8 cellular contexts compared by ENCODE assay signal in the genomic region with DNA sequence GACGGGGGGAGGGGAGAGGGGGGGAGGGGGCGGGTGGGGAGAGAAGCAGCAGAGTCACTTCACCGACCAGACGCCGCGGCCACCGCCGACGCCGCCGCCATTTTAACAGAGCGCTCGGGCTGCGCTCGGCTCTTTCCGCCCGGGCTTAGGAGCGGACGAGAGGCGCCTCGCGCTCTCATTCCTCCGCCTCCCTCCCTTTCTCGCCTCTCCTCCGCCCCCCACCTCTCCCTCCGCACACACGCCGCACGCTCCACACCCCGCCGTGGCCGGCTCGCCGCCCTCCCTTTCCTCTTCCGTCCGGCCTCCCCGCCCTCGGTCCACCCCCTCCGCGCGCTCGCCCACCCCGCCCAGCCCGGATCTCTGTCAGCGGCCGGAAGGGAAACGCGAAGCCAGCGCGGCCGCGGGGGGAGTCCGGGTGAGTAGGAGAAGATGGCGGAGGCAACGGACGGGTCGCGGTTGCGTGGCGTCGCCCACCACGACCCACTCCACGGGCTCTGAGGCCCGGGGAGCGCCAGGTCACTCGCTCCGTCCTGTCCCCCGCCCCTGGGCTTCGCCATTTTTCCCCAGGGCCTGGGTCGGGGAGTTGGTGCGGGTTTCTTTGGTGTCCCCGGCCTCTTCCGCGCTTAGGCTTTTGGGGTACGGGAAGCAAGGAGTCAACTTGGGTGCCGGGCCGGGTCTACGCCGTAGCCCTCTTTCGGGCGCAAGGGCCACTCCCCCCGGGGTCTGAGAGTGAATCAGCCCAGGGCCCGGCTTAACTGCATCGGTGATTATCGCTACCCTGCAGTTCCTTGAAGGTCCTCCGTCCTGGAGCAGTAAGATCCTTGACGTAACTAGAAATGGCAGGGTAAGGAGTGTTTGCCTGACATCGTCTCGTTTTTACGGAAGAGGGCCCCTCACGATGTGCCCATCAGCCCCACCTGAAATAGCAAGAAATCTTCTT. TPM values are rescaled to one million over a fixed set of nuclear protein-coding genes. Genes with fewer than 3 reads are reported as not detected.
DNase-seq lines count a peak whose midpoint lies in the region; ATAC-seq and TF ChIP-seq lines count a peak whose summit lies in the region.

USP34 (minus strand) TSS at position 123 of the 940 bp plus-strand sequence. CDS start 395 bp downstream, outside the sequence.

- 0 out of 2 replicates have a peak, but pooled peaks have one; percentile 6 for TF ChIP-seq CTCF in GM12874 (IDR thresholded peaks at IDR 0.05; ENCODE audit: insufficient read depth, low read depth, low read length)
- TF ChIP-seq CTCF in heart right ventricle (IDR thresholded peaks at IDR 0.05) = no peak
- peak; percentile 30 for TF ChIP-seq CTCF in type B pancreatic cell (conservative IDR thresholded peaks at IDR 0.05)

- DNase-seq in NCI-H146 treated with DMSO at 0.1 percent for 48 hours (lab: John Stamatoyannopoulos, UW; ENCODE audit: unreplicated experiment) = peak; percentile 89
- DNase-seq in amniotic epithelial cell (ENCODE audit: low read depth) = peak; percentile 95
- DNase-seq in heart right ventricle = peak; percentile 96
- peak; percentile 84 to 98 (median 92) for DNase-seq in posterior cingulate gyrus
- DNase-seq in type B pancreatic cell (ENCODE audit: extremely low spot score, unreplicated experiment) = peak; percentile 92

- intact Hi-C loops in T-helper 1 cell treated with Interleukin-12 subunit alpha and Interleukin-12 subunit beta and Interleukin-4 antibody, amounts not matched to agents 30 ng/mL and 1 ng/mL, for 36 hours (cut with micrococcal nuclease) = loop anchor here (1.0 to 2.0 kb wide), 16 partner anchors 45 to 1234 kb away; partner anchors contain the start of genes CCT4, EHBP1, FAM161A and PAPOLG
- intact Hi-C loops in heart right ventricle (cut with DNase I) (loop anchor here in 8 of 10 donors (5.0 to 10.0 kb wide), 7 partner anchors 44 to 296 kb away; partner anchors contain the start of gene XPO1 (in 5 of the 8)), posterior cingulate gyrus (cut with DNase I) (loop anchor here (1.0 to 10.0 kb wide), 3 partner anchors 67 to 296 kb away; partner anchors contain the start of gene XPO1)

- H3K4me3 ChIP-seq in heart right ventricle = peak within 1 kb of the TSS; percentile 80 to 99 (median 92)

- peak within 1 kb of the TSS; percentile 100 for H3K4me3 Mint-ChIP-seq in type B pancreatic cell

- peaks cover 0 to 31% (median 2%) of the 10 kb centered on the region in 9 donors for H3K36me3 ChIP-seq in heart right ventricle

- H3K9me3 Mint-ChIP-seq in type B pancreatic cell = no peaks in the 10 kb centered on the region

- peaks cover 7% of the 10 kb centered on the region for H3K36me3 Mint-ChIP-seq in type B pancreatic cell

- H3K4me1 Mint-ChIP-seq in type B pancreatic cell (ENCODE audit: unreplicated experiment) = peaks cover 15% of the 10 kb centered on the region

- ATAC-seq in HG02840 (IDR thresholded peaks at IDR 0.05; ENCODE audit: low FRiP score, unreplicated experiment) = peak; percentile 72
- peak; percentile 97 to 98 (median 97) for ATAC-seq in heart right ventricle

- WGBS in heart right ventricle, 2 donors = 0 to 1% methylated on average over 79 to 86 of the region's 91 CpGs

- H3K27me3 ChIP-seq in heart right ventricle = no peaks in the 10 kb centered on the region

- no peaks in the 10 kb centered on the region for H3K9me3 ChIP-seq in heart right ventricle

- H3K27ac ChIP-seq in heart right ventricle = peak within 1 kb of the TSS; percentile 96 to 100 (median 99)

- H3K4me1 ChIP-seq in heart right ventricle = peaks cover 0 to 45% (median 26%) of the 10 kb centered on the region in 9 donors

- H3K27me3 Mint-ChIP-seq in type B pancreatic cell = no peaks in the 10 kb centered on the region

- peak within 1 kb of the TSS; percentile 99 for H3K27ac Mint-ChIP-seq in type B pancreatic cell

RNA-seq across cellular contexts. Expression of gene USP34, which starts in this region (rescaled TPM):
- 106 and 117 TPM in 2 replicates for total RNA-seq in T-helper 1 cell treated with Interleukin-12 subunit alpha and Interleukin-12 subunit beta and Interleukin-4 antibody, amounts not matched to agents 30 ng/mL and 1 ng/mL, for 36 hours
- total RNA-seq in heart right ventricle (10 to 100 TPM; 46.1 to 75.7 (median 60.8) TPM), type B pancreatic cell (ENCODE audit: low replicate concordance) (82.6 and 94.7 TPM in 2 replicates)
- polyA plus RNA-seq in heart right ventricle = 10 to 100 TPM; 34.3 to 53.6 TPM

Comparison
In these comparisons a context has a peak if more than half of its experiments do, and no peak if none do; other contexts are left out.
1. Peak in every context shown above with its lines: DNase-seq, ATAC-seq, H3K4me3 ChIP-seq and H3K27ac ChIP-seq.
2. CTCF ChIP-seq: peak in GM12874 (single experiment) and type B pancreatic cell (single experiment); none in heart right ventricle (0 of 9).